Comparison of ENCODE assay signal across 27 cellular contexts in genomic region chr12:42969357-42969756, GRCh38.
DNase-seq lines count a peak whose midpoint lies in the region; ATAC-seq and TF ChIP-seq lines count a peak whose summit lies in the region.
"Had no signal": no experiment of that assay in that cellular context is flagged by ENCODE, and none has a peak within 500 bp of the region (broad histone marks: within the 10 kb centered on the region; RNA-seq: fewer than 3 reads in every experiment).

No MANE protein-coding gene starts in this region.

- H3K4me3 ChIP-seq in heart left ventricle, result no peak overlapping the region
- no peak overlapping the region for H3K4me3 ChIP-seq in aorta (ENCODE audit: low read length in 2 of 2)
- H3K4me3 ChIP-seq: breast epithelium, coronary artery, mucosa of descending colon, skin epidermis had no signal

- peaks cover 0 to 20% (median 8%) of the 10 kb centered on the region in 12 donors for H3K4me1 ChIP-seq in heart left ventricle
- H3K4me1 ChIP-seq in aorta (ENCODE audit: control insufficient read depth in 1 of 2, insufficient read depth in 2 of 2, low read length in 2 of 2), result no peaks in the 10 kb centered on the region
- H3K4me1 ChIP-seq: breast epithelium had no signal

- peak; percentile 96 for ATAC-seq in Right ventricle myocardium inferior
- ATAC-seq in heart left ventricle, result peak; percentile 82 to 97 (median 96)
- peak; percentile 64 for ATAC-seq in aorta (ENCODE audit: low FRiP score)
- no peak for ATAC-seq in GM19035 (IDR thresholded peaks at IDR 0.05; ENCODE audit: unreplicated experiment)
- no peak for ATAC-seq in HG03521 (IDR thresholded peaks at IDR 0.05; ENCODE audit: unreplicated experiment)
- ATAC-seq: activated CD8-positive, alpha-beta T cell treated with anti-CD3 and anti-CD28 coated beads for 36 hours; left colon; mucosa of descending colon; T-cell had no signal

- no peak for TF ChIP-seq POLR2A in heart left ventricle (IDR thresholded peaks at IDR 0.05)

- H3K9me3 ChIP-seq in heart left ventricle (peaks cover 0 to 12% (median 0%) of the 10 kb centered on the region in 12 donors), aorta (ENCODE audit: control insufficient read depth, low read length) (no peaks in the 10 kb centered on the region)
- H3K9me3 ChIP-seq: breast epithelium had no signal

- H3K27ac ChIP-seq in heart left ventricle, result peak overlapping the region in 9 of 12 donors; percentile 2 to 65 (median 35)
- H3K27ac ChIP-seq in aorta (ENCODE audit: low read depth in 1 of 2, low read length in 2 of 2), result no peak overlapping the region
- H3K27ac ChIP-seq: breast epithelium, coronary artery, skin epidermis had no signal

- DNase-seq in Right ventricle myocardium inferior (ENCODE audit: missing footprints) (no peak), cardiac septum (ENCODE audit: low spot score) (no peak), heart left ventricle (peak in 4 of 5 donors; percentile 46 to 72 (median 62)), myocyte (ENCODE audit: low read depth) (peak; percentile 72), aorta (no peak), glomerular visceral epithelial cell (ENCODE audit: extremely low spot score) (no peak)
- DNase-seq: 8988T; activated CD8-positive, alpha-beta T cell treated with anti-CD3 and anti-CD28 coated beads for 36 hours; activated gamma-delta T cell treated with Interleukin-2 at 50 U/mL for 16 hours; CD4-positive, alpha-beta T cell; endodermal cell; GDM1; head of caudate nucleus; KG1; left colon; mucosa of descending colon; NCI-H146; NCI-H524 treated with DMSO at 0.1 percent for 48 hours; NK-92 treated with Interleukin-12 subunit alpha and Interleukin-12 subunit beta, amount 100 ng/mL, for 24 hours; SIG-M5; stimulated activated CD4-positive, alpha-beta T cell treated with anti-CD3 and anti-CD28 coated beads, Interleukin-1b, Interleukin-23, amount 100 ng/mL, for 48 hours; T-cell had no signal

- H3K36me3 ChIP-seq in heart left ventricle (no peaks in the 10 kb centered on the region), aorta (ENCODE audit: control insufficient read depth in 1 of 2, insufficient read depth in 2 of 2, low read length in 1 of 2) (no peaks in the 10 kb centered on the region)
- H3K36me3 ChIP-seq: breast epithelium had no signal

- TF ChIP-seq CTCF in heart left ventricle (IDR thresholded peaks at IDR 0.05), result no peak

- H3K27me3 ChIP-seq in heart left ventricle, result no peaks in the 10 kb centered on the region
- H3K27me3 ChIP-seq in aorta (ENCODE audit: control insufficient read depth in 1 of 2, insufficient read depth in 2 of 2, low read length in 1 of 2), result no peaks in the 10 kb centered on the region
- H3K27me3 ChIP-seq: breast epithelium had no signal

- intact Hi-C loops in Right ventricle myocardium inferior (cut with DNase I), result loop anchor here (10.0 kb wide), 1 partner anchor 485 kb away; no protein-coding TSS in a partner anchor
- intact Hi-C loops in cardiac septum (cut with DNase I), result no loop called here
- intact Hi-C loops in heart left ventricle (cut with DNase I), result loop anchor here in 1 of 10 donors (10.0 kb wide), 1 partner anchor 385 kb away; the partner anchor contains the start of gene PRICKLE1
- intact Hi-C loops in aorta (cut with DNase I), result no loop called here

- WGBS in heart left ventricle, 4 donors, result 28 to 48% (median 38%) methylated on average over 5 of the region's 5 CpGs
- WGBS in aorta, 2 donors, result 71 to 79% methylated on average over 5 of the region's 5 CpGs

Comparison
In these comparisons a context has a peak if more than half of its experiments do, and no peak if none do; other contexts are left out.
1. DNase-seq: peak in heart left ventricle (4 of 5) and myocyte (single experiment); none in Right ventricle myocardium inferior (single experiment), cardiac septum (single experiment), aorta (0 of 2) and glomerular visceral epithelial cell (single experiment).
2. ATAC-seq: peak in Right ventricle myocardium inferior (single experiment), heart left ventricle (4 of 4) and aorta (single experiment); none in GM19035 (single experiment) and HG03521 (single experiment).
3. H3K27ac ChIP-seq: peak in heart left ventricle (9 of 12); none in aorta (0 of 2).